In the genomic region with DNA sequence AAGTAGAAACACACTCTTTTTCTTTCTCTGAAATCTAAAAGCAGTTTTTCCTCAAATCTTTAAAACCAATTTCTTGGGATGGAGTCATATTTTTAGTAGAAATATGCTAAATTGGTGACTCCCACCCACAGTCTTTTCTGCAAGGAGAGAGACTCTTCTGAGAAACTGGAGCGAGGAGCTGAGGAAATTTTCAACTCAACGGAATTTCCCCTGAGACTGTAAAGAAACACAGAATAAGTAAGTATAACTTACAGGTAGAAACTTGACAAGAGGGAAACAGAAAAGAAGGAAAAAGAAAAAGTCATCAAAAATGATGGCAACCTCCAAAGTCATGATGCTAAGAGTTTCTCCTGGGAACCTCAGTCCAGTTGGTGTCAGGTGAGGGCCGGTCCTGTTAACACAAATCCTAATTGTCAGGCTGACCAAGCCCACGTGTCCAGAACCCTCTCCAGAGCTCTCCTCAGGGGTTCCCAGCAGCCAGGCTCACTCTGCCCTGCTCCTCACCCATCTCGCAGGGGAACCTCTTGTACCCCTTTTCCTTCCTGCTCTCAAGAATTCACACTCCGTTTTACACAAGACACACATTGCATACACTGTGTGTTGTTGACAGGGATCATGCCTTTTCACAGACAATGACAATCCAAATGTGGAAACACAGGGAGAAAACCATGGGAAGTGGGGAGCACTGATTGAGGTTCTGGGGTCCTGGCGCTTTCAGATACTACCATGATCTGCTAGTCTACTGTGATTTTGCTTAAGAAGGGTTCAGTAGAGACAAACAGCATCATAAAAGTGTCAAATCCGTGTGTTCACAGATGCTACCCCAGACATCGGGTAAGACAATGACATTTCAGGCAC, we compare ENCODE assay signal across 15 cellular contexts. TPM values are rescaled to one million over a fixed set of nuclear protein-coding genes. Genes with fewer than 3 reads are reported as not detected.
A peak's percentile ranks its signal among the peaks of the same experiment; 100 is the strongest.
DNase-seq lines count a peak whose midpoint lies in the region; ATAC-seq and TF ChIP-seq lines count a peak whose summit lies in the region.
"Had no signal": no experiment of that assay in that cellular context is flagged by ENCODE, and none has a peak within 500 bp of the region (broad histone marks: within the 10 kb centered on the region; RNA-seq: fewer than 3 reads in every experiment).

No MANE protein-coding gene starts in this region.

- no peaks in the 10 kb centered on the region for H3K36me3 ChIP-seq in BLaER1
- no peaks in the 10 kb centered on the region for H3K36me3 ChIP-seq in CD8-positive, alpha-beta memory T cell (ENCODE audit: insufficient read depth, low read length)
- no peaks in the 10 kb centered on the region for H3K36me3 ChIP-seq in SK-N-SH (replicated peaks in 1 of 2; ENCODE audit: control insufficient read depth in 1 of 2, insufficient read depth in 2 of 2, low read length in 1 of 2)
- H3K36me3 ChIP-seq in suprapubic skin, result no peaks in the 10 kb centered on the region
- H3K36me3 ChIP-seq: heart right ventricle had no signal

- no peaks in the 10 kb centered on the region; the same call in 1 of the 2 replicates for H3K9me3 ChIP-seq in BLaER1
- H3K9me3 ChIP-seq in CD8-positive, alpha-beta memory T cell (ENCODE audit: low read length), result no peaks in the 10 kb centered on the region
- no peaks in the 10 kb centered on the region for H3K9me3 ChIP-seq in SK-N-SH
- H3K9me3 ChIP-seq in suprapubic skin, result no peaks in the 10 kb centered on the region
- H3K9me3 ChIP-seq: heart right ventricle had no signal

- peak; percentile 13 to 17 for ATAC-seq in naive B cell (ENCODE audit: low read depth in 2 of 2)
- ATAC-seq: esophagus mucosa, heart right ventricle, HepG2 had no signal

- peaks cover 69% of the 10 kb centered on the region for H3K4me1 ChIP-seq in BLaER1
- H3K4me1 ChIP-seq in CD8-positive, alpha-beta memory T cell (ENCODE audit: insufficient read depth, low read length), result peaks cover 63% of the 10 kb centered on the region
- H3K4me1 ChIP-seq in SK-N-SH (ENCODE audit: control insufficient read depth in 1 of 2, insufficient read depth in 2 of 2, low read depth in 1 of 2, low read length in 1 of 2), result no peaks in the 10 kb centered on the region; a peak in 1 of 4 replicates
- no peaks in the 10 kb centered on the region for H3K4me1 ChIP-seq in suprapubic skin

- no peak for TF ChIP-seq POLR2A in suprapubic skin (IDR thresholded peaks at IDR 0.05)

- TF ChIP-seq EP300 in SK-N-SH (IDR thresholded peaks at IDR 0.05; ENCODE audit: borderline replicate concordance in 1 of 2, low read depth in 1 of 2, low read length in 1 of 2) (no peak), suprapubic skin (IDR thresholded peaks at IDR 0.05) (no peak)

- H4K20me1 ChIP-seq in BLaER1, result no peaks in the 10 kb centered on the region
- H4K20me1 ChIP-seq in SK-N-SH (ENCODE audit: insufficient read depth), result no peaks in the 10 kb centered on the region

- H3F3A ChIP-seq in SK-N-SH (replicated peaks; ENCODE audit: insufficient read depth), result no peaks in the 10 kb centered on the region

- TF ChIP-seq CTCF in SK-N-SH (IDR thresholded peaks at IDR 0.05), result no peak
- no peak for TF ChIP-seq CTCF in suprapubic skin (IDR thresholded peaks at IDR 0.05)

- POLR2A ChIA-PET in CD8-positive, alpha-beta memory T cell (lab: Charles Lee), result interaction anchor here (0.6 kb wide), 1 partner anchor 73 kb away, joined by 3 read pairs; no protein-coding TSS in a partner anchor
- POLR2A ChIA-PET in SK-N-SH (lab: Yijun Ruan, JAX), result no interaction called here

- 13% methylated on average over 9 of the region's 9 CpGs for WGBS in SK-N-SH (ENCODE audit: low lambda C conversion rate)
- 55% methylated on average over 9 of the region's 9 CpGs for WGBS in suprapubic skin

- CTCF ChIA-PET in CD8-positive, alpha-beta memory T cell (lab: Charles Lee), result interaction anchor here (1.0 to 1.7 kb wide), 4 partner anchors 29 to 38 kb away, joined by 3 to 11 read pairs (median 4); no protein-coding TSS in a partner anchor
- CTCF ChIA-PET in SK-N-SH (lab: Yijun Ruan, JAX), result interaction anchor here (0.7 kb wide), 1 partner anchor 43 kb away, joined by 3 read pairs; no protein-coding TSS in a partner anchor

- H3K27ac ChIP-seq in BLaER1 (no peak overlapping the region), SK-N-SH (ENCODE audit: low read depth in 2 of 2, low read length in 1 of 2) (no peak overlapping the region), suprapubic skin (no peak overlapping the region)
- no peak overlapping the region for H3K27ac ChIP-seq in CD8-positive, alpha-beta memory T cell (ENCODE audit: low read depth, low read length)
- H3K27ac ChIP-seq: heart right ventricle had no signal

- H3K27me3 ChIP-seq in BLaER1 (no peaks in the 10 kb centered on the region), SK-N-SH (ENCODE audit: insufficient read depth) (peaks cover 45% of the 10 kb centered on the region; the same call in 1 of the 2 replicates), suprapubic skin (no peaks in the 10 kb centered on the region)
- H3K27me3 ChIP-seq in CD8-positive, alpha-beta memory T cell (ENCODE audit: insufficient read depth, low read length, poor library complexity, severe bottlenecking), result no peaks in the 10 kb centered on the region
- H3K27me3 ChIP-seq: heart right ventricle had no signal

- no peaks in the 10 kb centered on the region; the same call in 1 of the 2 replicates for H3K9me2 ChIP-seq in SK-N-SH

- no peak for TF ChIP-seq RAD21 in SK-N-SH (IDR thresholded peaks at IDR 0.05; ENCODE audit: low read length)

- no peaks in the 10 kb centered on the region for H3K9me3 Mint-ChIP-seq in CD8-positive, alpha-beta memory T cell
- H3K9me3 Mint-ChIP-seq in naive B cell, result no peaks in the 10 kb centered on the region

- peak overlapping the region; percentile 31 to 76 (median 58) for H3K4me3 Mint-ChIP-seq in CD8-positive, alpha-beta memory T cell
- H3K4me3 Mint-ChIP-seq in naive B cell, result peak overlapping the region; percentile 56 to 90 (median 74)

- DNase-seq in CD8-positive, alpha-beta memory T cell, result no peak
- peak; percentile 54 to 58 for DNase-seq in activated T-cell treated with anti-CD3 and anti-CD28 coated beads, Interleukin-2, amount 50 U/mL, for 48 hours
- DNase-seq in naive B cell (no peak), SK-N-SH (no peak), suprapubic skin (ENCODE audit: low spot score in 2 of 2) (no peak)
- no peak for DNase-seq in stimulated activated naive CD4-positive, alpha-beta T cell treated with Interleukin-2 at 50 U/mL for 16 hours (lab: John Stamatoyannopoulos, UW)
- DNase-seq: NCI-H2171 treated with DMSO at 0.1 percent for 48 hours had no signal

- H3K79me2 ChIP-seq in SK-N-SH (ENCODE audit: insufficient read depth), result no peaks in the 10 kb centered on the region

- H3K4me2 ChIP-seq in BLaER1, result peak overlapping the region; percentile 84
- no peak overlapping the region for H3K4me2 ChIP-seq in SK-N-SH

- peaks cover 56 to 74% (median 59%) of the 10 kb centered on the region in 3 donors for H3K4me1 Mint-ChIP-seq in CD8-positive, alpha-beta memory T cell
- H3K4me1 Mint-ChIP-seq in naive B cell, result peaks cover 59 to 73% (median 67%) of the 10 kb centered on the region in 3 donors

- H3K9ac ChIP-seq in BLaER1 (no peak overlapping the region), SK-N-SH (no peak overlapping the region)

- no peak overlapping the region for H2AFZ ChIP-seq in SK-N-SH (ENCODE audit: low read depth)

- H3K27me3 Mint-ChIP-seq in CD8-positive, alpha-beta memory T cell, result peaks cover 0 to 4% of the 10 kb centered on the region in 2 donors
- H3K27me3 Mint-ChIP-seq in naive B cell, result no peaks in the 10 kb centered on the region

- peak overlapping the region; percentile 30; the same call in 1 of the 2 replicates for H3K4me3 ChIP-seq in BLaER1
- no peak overlapping the region for H3K4me3 ChIP-seq in CD8-positive, alpha-beta memory T cell (ENCODE audit: low read length)
- H3K4me3 ChIP-seq in SK-N-SH (ENCODE audit: low read depth in 2 of 2, low read length in 1 of 2), result no peak overlapping the region
- no peak overlapping the region for H3K4me3 ChIP-seq in suprapubic skin
- H3K4me3 ChIP-seq: heart right ventricle had no signal

- H3K27ac Mint-ChIP-seq in CD8-positive, alpha-beta memory T cell, result peak overlapping the region in 4 of 8 donors; percentile 57 to 74 (median 69)
- peak overlapping the region; percentile 71 to 92 (median 84) for H3K27ac Mint-ChIP-seq in naive B cell
- H3K27ac Mint-ChIP-seq: progenitor cell of endocrine pancreas had no signal

- H3K36me3 Mint-ChIP-seq in CD8-positive, alpha-beta memory T cell, result peaks cover 0 to 3% (median 0%) of the 10 kb centered on the region in 3 donors
- H3K36me3 Mint-ChIP-seq in naive B cell, result no peaks in the 10 kb centered on the region
- H3K36me3 Mint-ChIP-seq: CD14-positive monocyte had no signal

TF ChIP-seq in SK-N-SH, 30 proteins besides CTCF, POLR2A, EP300 and RAD21:
- TF ChIP-seq SIN3A (IDR thresholded peaks at IDR 0.05; ENCODE audit: borderline replicate concordance, low read depth, low read length) (no peak), RCOR1 (IDR thresholded peaks at IDR 0.05; ENCODE audit: low read length) (no peak), TEAD4 (IDR thresholded peaks at IDR 0.05; ENCODE audit: borderline replicate concordance, insufficient read depth) (no peak), POLR2AphosphoS5 (IDR thresholded peaks at IDR 0.05; ENCODE audit: low read depth, low read length) (no peak), TCF12 (IDR thresholded peaks at IDR 0.05) (no peak), MEF2A (IDR thresholded peaks at IDR 0.05; ENCODE audit: borderline replicate concordance, low read depth) (no peak)
- TF ChIP-seq, protein P1, sequence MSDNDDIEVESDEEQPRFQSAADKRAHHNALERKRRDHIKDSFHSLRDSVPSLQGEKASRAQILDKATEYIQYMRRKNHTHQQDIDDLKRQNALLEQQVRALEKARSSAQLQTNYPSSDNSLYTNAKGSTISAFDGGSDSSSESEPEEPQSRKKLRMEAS (IDR thresholded peaks at IDR 0.05; ENCODE audit: low read depth), result no peak

RNA-seq across cellular contexts. Expression of a gene that starts 16.3 kb away (rescaled TPM):
- total RNA-seq in CD8-positive, alpha-beta memory T cell, result 1,000 to 10,000 TPM; 1,178 to 1,224 TPM
- 8.3 TPM for polyA plus RNA-seq in CD8-positive, alpha-beta memory T cell
- 1 to 10 TPM; 1.8 to 9.2 (median 4.7) TPM for polyA plus RNA-seq in naive B cell (ENCODE audit: low read depth in 6 of 6)
- not detected in 2 replicates for polyA plus RNA-seq in SK-N-SH (2012; rRNA removed)
- polyA plus RNA-seq in SK-N-SH (2012; cell fraction: cytosol; rRNA removed), result not detected in 2 replicates
- not detected in 2 replicates for polyA plus RNA-seq in SK-N-SH (2012; cell fraction: nucleus; rRNA removed)
- total RNA-seq in suprapubic skin, result under 1 TPM in 2 of 4 donors, not detected in 2; 0.21 to 0.70 TPM
- total RNA-seq: cerebellum, HepG2, kidney epithelial cell, progenitor cell of endocrine pancreas had no signal
- polyA plus RNA-seq: HepG2 had no signal

RNA-seq across cellular contexts. Expression of a gene that starts 43.0 kb away (rescaled TPM):
- 100 to 1,000 TPM; 269 to 282 TPM for total RNA-seq in CD8-positive, alpha-beta memory T cell
- 91.8 TPM for polyA plus RNA-seq in CD8-positive, alpha-beta memory T cell
- polyA plus RNA-seq in naive B cell (ENCODE audit: low read depth in 6 of 6), result 100 to 1,000 TPM in 1 of 6 donors, 10 to 100 TPM in 5; 50.4 to 118 (median 89.6) TPM
- polyA plus RNA-seq in SK-N-SH (2012; rRNA removed), result 32.6 and 34.2 TPM in 2 replicates
- 25.2 and 25.9 TPM in 2 replicates for polyA plus RNA-seq in SK-N-SH (2012; cell fraction: cytosol; rRNA removed)
- 94.6 and 118 TPM in 2 replicates for polyA plus RNA-seq in SK-N-SH (2012; cell fraction: nucleus; rRNA removed)
- 10 to 100 TPM; 31.9 to 85.6 (median 42.9) TPM for total RNA-seq in suprapubic skin

Comparison
In these comparisons a context has a peak if more than half of its experiments do, and no peak if none do; other contexts are left out.
1. DNase-seq: peak in activated T-cell treated with anti-CD3 and anti-CD28 coated beads, Interleukin-2, amount 50 U/mL, for 48 hours (2 of 2); none in CD8-positive, alpha-beta memory T cell (0 of 5), naive B cell (single experiment), SK-N-SH (single experiment), stimulated activated naive CD4-positive, alpha-beta T cell treated with Interleukin-2 at 50 U/mL for 16 hours (single experiment) and suprapubic skin (0 of 2).